In genomic region chr4:42607011-42607726, GRCh38 we compare ENCODE assay signal across 21 cellular contexts. TPM values are rescaled to one million over a fixed set of nuclear protein-coding genes. Genes with fewer than 3 reads are reported as not detected.
A peak's percentile ranks its signal among the peaks of the same experiment; 100 is the strongest.
DNase-seq lines count a peak whose midpoint lies in the region; ATAC-seq and TF ChIP-seq lines count a peak whose summit lies in the region.
"Had no signal": no experiment of that assay in that cellular context is flagged by ENCODE, and none has a peak within 500 bp of the region (broad histone marks: within the 10 kb centered on the region; RNA-seq: fewer than 3 reads in every experiment).

No MANE protein-coding gene starts in this region.

- peaks cover 30% of the 10 kb centered on the region for H3K4me1 Mint-ChIP-seq in activated T-cell treated with anti-CD3 and anti-CD28 coated beads, Interleukin-2, amount 50 U/mL, for 72 hours (ENCODE audit: low read depth)
- peaks cover 18% of the 10 kb centered on the region for H3K4me1 Mint-ChIP-seq in activated T-helper 2 cell treated with anti-CD3 and anti-CD28 coated beads, Interferon-gamma antibody, Interleukin-2, Interleukin-4, amounts not matched to agents 10 μg/mL and 5 μg/mL and 100 μg/mL, durations not matched to agents 14 hours and 24 hours and 36 hours (ENCODE audit: low read depth)

- peak overlapping the region; percentile 82 to 94 (median 86) for H3K27ac ChIP-seq in gastrocnemius medialis
- H3K27ac ChIP-seq: BLaER1 treated with 17β-estradiol and CSF1 and Interleukin-3, amounts not matched to agents 10 nM and 100 nM had no signal

- peak; percentile 61 to 74 for ATAC-seq in activated T-cell treated with anti-CD3 and anti-CD28 coated beads, Interleukin-2, amount 50 U/mL, for 72 hours (replicated peaks in 1 of 2)
- peak; percentile 40 for ATAC-seq in GM18520 (IDR thresholded peaks at IDR 0.05; ENCODE audit: unreplicated experiment)
- ATAC-seq in gastrocnemius medialis = peak; percentile 28 to 49
- no peak for ATAC-seq in GM21381 (IDR thresholded peaks at IDR 0.05; ENCODE audit: unreplicated experiment)
- ATAC-seq: CD8-positive, alpha-beta T cell; HepG2 had no signal

- H3K4me3 Mint-ChIP-seq in activated T-cell treated with anti-CD3 and anti-CD28 coated beads, Interleukin-2, amount 50 U/mL, for 72 hours = peak overlapping the region in 1 of 2 donors; percentile 39
- no peak overlapping the region for H3K4me3 Mint-ChIP-seq in activated T-helper 2 cell treated with anti-CD3 and anti-CD28 coated beads, Interferon-gamma antibody, Interleukin-2, Interleukin-4, amounts not matched to agents 10 μg/mL and 5 μg/mL and 100 μg/mL, durations not matched to agents 14 hours and 24 hours and 36 hours (ENCODE audit: low read depth)
- H3K4me3 Mint-ChIP-seq: CD8-positive, alpha-beta T cell; HFFc6 had no signal

- no peak for DNase-seq in activated T-cell treated with anti-CD3 and anti-CD28 coated beads, Interleukin-2, amount 50 U/mL, for 72 hours
- DNase-seq in activated T-cell treated with anti-CD3 and anti-CD28 coated beads for 4 hours = no peak
- no peak for DNase-seq in activated T-helper 2 cell treated with anti-CD3 and anti-CD28 coated beads, Interferon-gamma antibody, Interleukin-2, Interleukin-4, amounts not matched to agents 10 μg/mL and 5 μg/mL and 100 μg/mL, durations not matched to agents 14 hours and 24 hours and 36 hours (ENCODE audit: low spot score)
- DNase-seq in gastrocnemius medialis = no peak
- no peak for DNase-seq in NCI-H1048 (lab: John Stamatoyannopoulos, UW)
- DNase-seq: Calu3; CD8-positive, alpha-beta T cell; GF-D8; H7; HFFc6; KBM-7; NCI-H187; NCI-H2107; NCI-H510A; NCI-H748 treated with DMSO at 0.1 percent for 48 hours; NK-92 treated with Interleukin-12 subunit alpha and Interleukin-12 subunit beta, amount 100 ng/mL, for 24 hours; SHP77 had no signal

- no peaks in the 10 kb centered on the region for H3K36me3 ChIP-seq in gastrocnemius medialis

- peaks cover 5 to 29% of the 10 kb centered on the region in 2 donors for H3K36me3 Mint-ChIP-seq in activated T-cell treated with anti-CD3 and anti-CD28 coated beads, Interleukin-2, amount 50 U/mL, for 72 hours (ENCODE audit: insufficient read depth in 2 of 2)
- H3K36me3 Mint-ChIP-seq in activated T-helper 2 cell treated with anti-CD3 and anti-CD28 coated beads, Interferon-gamma antibody, Interleukin-2, Interleukin-4, amounts not matched to agents 10 μg/mL and 5 μg/mL and 100 μg/mL, durations not matched to agents 14 hours and 24 hours and 36 hours (ENCODE audit: low read depth) = peaks cover 38% of the 10 kb centered on the region

- no peaks in the 10 kb centered on the region for H3K27me3 Mint-ChIP-seq in activated T-cell treated with anti-CD3 and anti-CD28 coated beads, Interleukin-2, amount 50 U/mL, for 72 hours (ENCODE audit: low read depth)
- no peaks in the 10 kb centered on the region for H3K27me3 Mint-ChIP-seq in activated T-helper 2 cell treated with anti-CD3 and anti-CD28 coated beads, Interferon-gamma antibody, Interleukin-2, Interleukin-4, amounts not matched to agents 10 μg/mL and 5 μg/mL and 100 μg/mL, durations not matched to agents 14 hours and 24 hours and 36 hours (ENCODE audit: low read depth)

- no peaks in the 10 kb centered on the region for H3K27me3 ChIP-seq in gastrocnemius medialis
- H3K27me3 ChIP-seq: BLaER1 treated with 17β-estradiol and CSF1 and Interleukin-3, amounts not matched to agents 10 nM and 100 nM had no signal

- intact Hi-C loops in activated T-helper 2 cell treated with anti-CD3 and anti-CD28 coated beads, Interferon-gamma antibody, Interleukin-2, Interleukin-4, amounts not matched to agents 10 μg/mL and 5 μg/mL and 100 μg/mL, durations not matched to agents 14 hours and 24 hours and 36 hours (cut with micrococcal nuclease) = loop anchor here (2.0 to 5.0 kb wide), 2 partner anchors 35 to 48 kb away; no protein-coding TSS in a partner anchor
- intact Hi-C loops in gastrocnemius medialis (cut with DNase I; ENCODE audit: low total_unique reads) = no loop called here

- TF ChIP-seq CTCF in gastrocnemius medialis (IDR thresholded peaks at IDR 0.05 in 4 of 5, conservative IDR thresholded peaks at IDR 0.05 in 1 of 5) = no peak

- in situ Hi-C loops in gastrocnemius medialis (cut with MboI; ENCODE audit: low sequenced_read_pairs in 4 of 4) = loop anchor here in 1 of 4 donors (10.0 kb wide), 1 partner anchor 48 kb away; the partner anchor contains the start of gene ATP8A1

- peaks cover 51 to 56% of the 10 kb centered on the region in 2 donors for H3K4me1 ChIP-seq in gastrocnemius medialis
- H3K4me1 ChIP-seq: BLaER1 treated with 17β-estradiol and CSF1 and Interleukin-3, amounts not matched to agents 10 nM and 100 nM had no signal

- no peaks in the 10 kb centered on the region for H3K9me3 Mint-ChIP-seq in activated T-cell treated with anti-CD3 and anti-CD28 coated beads, Interleukin-2, amount 50 U/mL, for 72 hours
- no peaks in the 10 kb centered on the region for H3K9me3 Mint-ChIP-seq in activated T-helper 2 cell treated with anti-CD3 and anti-CD28 coated beads, Interferon-gamma antibody, Interleukin-2, Interleukin-4, amounts not matched to agents 10 μg/mL and 5 μg/mL and 100 μg/mL, durations not matched to agents 14 hours and 24 hours and 36 hours
- H3K9me3 Mint-ChIP-seq: CD8-positive, alpha-beta T cell had no signal

- TF ChIP-seq POLR2A in gastrocnemius medialis (IDR thresholded peaks at IDR 0.05) = no peak

- H3K4me3 ChIP-seq in gastrocnemius medialis = no peak overlapping the region
- H3K4me3 ChIP-seq: BLaER1 treated with 17β-estradiol and CSF1 and Interleukin-3, amounts not matched to agents 10 nM and 100 nM had no signal

- H3K27ac Mint-ChIP-seq in activated T-cell treated with anti-CD3 and anti-CD28 coated beads, Interleukin-2, amount 50 U/mL, for 72 hours = peak overlapping the region; percentile 76
- H3K27ac Mint-ChIP-seq in activated T-helper 2 cell treated with anti-CD3 and anti-CD28 coated beads, Interferon-gamma antibody, Interleukin-2, Interleukin-4, amounts not matched to agents 10 μg/mL and 5 μg/mL and 100 μg/mL, durations not matched to agents 14 hours and 24 hours and 36 hours = peak overlapping the region; percentile 14
- H3K27ac Mint-ChIP-seq: CD8-positive, alpha-beta T cell; HFFc6 had no signal

- no peaks in the 10 kb centered on the region for H3K9me3 ChIP-seq in gastrocnemius medialis
- H3K9me3 ChIP-seq: BLaER1 treated with 17β-estradiol and CSF1 and Interleukin-3, amounts not matched to agents 10 nM and 100 nM had no signal

RNA-seq across cellular contexts. Expression of gene ATP8A1, which starts 49.7 kb away (rescaled TPM):
- total RNA-seq in activated T-cell treated with anti-CD3 and anti-CD28 coated beads, Interleukin-2, amount 50 U/mL, for 72 hours = 10 to 100 TPM; 51.7 to 55.9 TPM
- 14.6 and 19.7 TPM in 2 replicates for total RNA-seq in activated T-helper 2 cell treated with anti-CD3 and anti-CD28 coated beads, Interferon-gamma antibody, Interleukin-2, Interleukin-4, amounts not matched to agents 10 μg/mL and 5 μg/mL and 100 μg/mL, durations not matched to agents 14 hours and 24 hours and 36 hours
- total RNA-seq in gastrocnemius medialis = 10 to 100 TPM; 23.8 to 74.2 (median 31.1) TPM
